In the genomic region with DNA sequence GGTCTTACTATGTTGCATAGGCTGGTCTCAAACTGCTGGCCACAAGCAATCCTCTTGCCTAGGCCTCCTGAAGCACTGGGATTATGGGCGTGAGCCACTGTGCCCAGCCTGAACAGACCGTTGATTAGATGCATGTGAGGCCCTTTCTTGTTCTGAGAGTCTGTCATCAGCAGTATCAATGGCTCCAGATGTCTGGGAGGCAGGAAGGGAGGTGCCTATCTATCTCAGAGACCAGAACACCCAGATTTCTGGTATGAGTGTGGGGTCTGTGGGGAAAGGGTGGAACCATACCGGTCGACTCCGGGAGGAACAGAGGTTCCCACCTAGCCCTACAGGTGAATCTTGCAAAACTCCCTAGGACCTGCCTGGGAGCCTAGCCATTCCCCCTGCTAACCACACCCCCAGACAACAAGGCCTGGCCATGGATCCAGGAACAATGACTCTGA, we compare ENCODE assay signal across 1 cellular context.
TF ChIP-seq lines count a peak whose summit lies in the region.

No MANE protein-coding gene starts in this region.

TF ChIP-seq in K562, 482 proteins besides CTCF, POLR2A, EP300 and RAD21 (continued from another document and continues in another):
- TF ChIP-seq NR2C1 (IDR thresholded peaks at IDR 0.05) (no peak), NR2C1 (tag; IDR thresholded peaks at IDR 0.05) (0 out of 2 replicates have a peak, but pooled peaks have one; percentile 31), FOXJ2 (tag; IDR thresholded peaks at IDR 0.05) (no peak), JUNB (CRISPR knock-in tag; conservative IDR thresholded peaks at IDR 0.05) (no peak), ZNF133 (CRISPR knock-in tag; IDR thresholded peaks at IDR 0.05) (no peak), SREBF2 (CRISPR knock-in tag; IDR thresholded peaks at IDR 0.05) (no peak), ETV1 (tag; conservative IDR thresholded peaks at IDR 0.05; ENCODE audit: low read depth) (peak; percentile 58), C11orf30 (IDR thresholded peaks at IDR 0.05; ENCODE audit: low read depth) (no peak), NBN (IDR thresholded peaks at IDR 0.05; ENCODE audit: low read depth) (no peak), GTF2E2 (tag; IDR thresholded peaks at IDR 0.05) (no peak), ZNF143 (CRISPR knock-in tag; IDR thresholded peaks at IDR 0.05) (no peak), FOXA1 (IDR thresholded peaks at IDR 0.05; ENCODE audit: borderline replicate concordance) (no peak), ZNF239 (CRISPR knock-in tag; IDR thresholded peaks at IDR 0.05) (no peak), MTF1 (CRISPR knock-in tag; IDR thresholded peaks at IDR 0.05; ENCODE audit: borderline replicate concordance) (no peak), MYBL2 (IDR thresholded peaks at IDR 0.05; ENCODE audit: low read depth) (no peak), MYBL2 (CRISPR knock-in tag; IDR thresholded peaks at IDR 0.05; ENCODE audit: borderline replicate concordance) (no peak), NFRKB (IDR thresholded peaks at IDR 0.05; ENCODE audit: low read depth) (no peak), SP1 (CRISPR knock-in tag; IDR thresholded peaks at IDR 0.05) (no peak), CBX2 (IDR thresholded peaks at IDR 0.05; ENCODE audit: insufficient read depth, low read length, poor library complexity, severe bottlenecking) (no peak), GABPA (tag; conservative IDR thresholded peaks at IDR 0.05; ENCODE audit: low read depth) (no peak), BRD4 (IDR thresholded peaks at IDR 0.05) (no peak), U2AF2 (optimal IDR thresholded peaks at IDR 0.05; ENCODE audit: low read depth, low read length) (no peak), PURB (CRISPR knock-in tag; IDR thresholded peaks at IDR 0.05; ENCODE audit: low read depth) (no peak), TGIF2 (CRISPR knock-in tag; IDR thresholded peaks at IDR 0.05) (no peak), NELFE (IDR thresholded peaks at IDR 0.05; ENCODE audit: insufficient read depth, insufficient read length) (no peak), RFX1 (IDR thresholded peaks at IDR 0.05) (no peak), ZFPM2 (CRISPR knock-in tag; IDR thresholded peaks at IDR 0.05) (no peak), RBM39 (optimal IDR thresholded peaks at IDR 0.05; ENCODE audit: low read depth, low read length) (no peak), ETV6 (IDR thresholded peaks at IDR 0.05; ENCODE audit: borderline replicate concordance in 1 of 2, low read depth in 2 of 2, low read length in 1 of 2) (peak; percentile 32 to 90; a peak in 3 of 4 replicates), ETV6 (CRISPR knock-in tag; IDR thresholded peaks at IDR 0.05; ENCODE audit: borderline replicate concordance) (no peak), GATAD2B (IDR thresholded peaks at IDR 0.05; ENCODE audit: borderline replicate concordance) (no peak), TOE1 (IDR thresholded peaks at IDR 0.05; ENCODE audit: borderline replicate concordance) (no peak), TOE1 (CRISPR knock-in tag; IDR thresholded peaks at IDR 0.05; ENCODE audit: borderline replicate concordance, low read depth) (no peak), PTTG1 (tag; IDR thresholded peaks at IDR 0.05; ENCODE audit: low read depth) (no peak), ZNF146 (CRISPR knock-in tag; IDR thresholded peaks at IDR 0.05; ENCODE audit: unreplicated experiment) (no peak), ZNF354B (CRISPR knock-in tag; IDR thresholded peaks at IDR 0.05) (no peak), TAF9B (IDR thresholded peaks at IDR 0.05; ENCODE audit: partially characterized antibody) (no peak), SPI1 (IDR thresholded peaks at IDR 0.05; ENCODE audit: borderline replicate concordance, low read depth, low read length) (no peak), MCM2 (IDR thresholded peaks at IDR 0.05; ENCODE audit: low read depth) (no peak), TCF7L2 (IDR thresholded peaks at IDR 0.05; ENCODE audit: low read depth, low read length) (no peak), SRSF9 (IDR thresholded peaks at IDR 0.05; ENCODE audit: borderline replicate concordance, low read depth, low read length) (no peak), LCOR (CRISPR knock-in tag; IDR thresholded peaks at IDR 0.05) (no peak), STAT5A (IDR thresholded peaks at IDR 0.05; ENCODE audit: borderline replicate concordance, low read length) (peak; percentile 77), TAF15 (IDR thresholded peaks at IDR 0.05; ENCODE audit: low read depth, low read length) (no peak), SMARCA4 (IDR thresholded peaks at IDR 0.05) (peak; percentile 85), XRCC5 (IDR thresholded peaks at IDR 0.05; ENCODE audit: low read depth, low read length) (no peak), NEUROD1 (IDR thresholded peaks at IDR 0.05; ENCODE audit: borderline replicate concordance, low read depth, low read length, partially characterized antibody) (peak; percentile 78), KAT2B (IDR thresholded peaks at IDR 0.05; ENCODE audit: low read depth, low read length) (no peak), ZNF551 (CRISPR knock-in tag; IDR thresholded peaks at IDR 0.05) (no peak), NFIC (IDR thresholded peaks at IDR 0.05) (peak; percentile 83), RBBP5 (IDR thresholded peaks at IDR 0.05; ENCODE audit: borderline replicate concordance, insufficient read depth, low read length, poor library complexity, severe bottlenecking) (no peak), L3MBTL2 (IDR thresholded peaks at IDR 0.05) (0 out of 2 replicates have a peak, but pooled peaks have one; percentile 38), ZNF224 (CRISPR knock-in tag; IDR thresholded peaks at IDR 0.05) (no peak)
- TF ChIP-seq, protein P1, sequence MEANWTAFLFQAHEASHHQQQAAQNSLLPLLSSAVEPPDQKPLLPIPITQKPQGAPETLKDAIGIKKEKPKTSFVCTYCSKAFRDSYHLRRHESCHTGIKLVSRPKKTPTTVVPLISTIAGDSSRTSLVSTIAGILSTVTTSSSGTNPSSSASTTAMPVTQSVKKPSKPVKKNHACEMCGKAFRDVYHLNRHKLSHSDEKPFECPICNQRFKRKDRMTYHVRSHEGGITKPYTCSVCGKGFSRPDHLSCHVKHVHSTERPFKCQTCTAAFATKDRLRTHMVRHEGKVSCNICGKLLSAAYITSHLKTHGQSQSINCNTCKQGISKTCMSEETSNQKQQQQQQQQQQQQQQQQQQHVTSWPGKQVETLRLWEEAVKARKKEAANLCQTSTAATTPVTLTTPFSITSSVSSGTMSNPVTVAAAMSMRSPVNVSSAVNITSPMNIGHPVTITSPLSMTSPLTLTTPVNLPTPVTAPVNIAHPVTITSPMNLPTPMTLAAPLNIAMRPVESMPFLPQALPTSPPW (CRISPR knock-in tag; IDR thresholded peaks at IDR 0.05), result peak; percentile 72
- TF ChIP-seq, protein P2, sequence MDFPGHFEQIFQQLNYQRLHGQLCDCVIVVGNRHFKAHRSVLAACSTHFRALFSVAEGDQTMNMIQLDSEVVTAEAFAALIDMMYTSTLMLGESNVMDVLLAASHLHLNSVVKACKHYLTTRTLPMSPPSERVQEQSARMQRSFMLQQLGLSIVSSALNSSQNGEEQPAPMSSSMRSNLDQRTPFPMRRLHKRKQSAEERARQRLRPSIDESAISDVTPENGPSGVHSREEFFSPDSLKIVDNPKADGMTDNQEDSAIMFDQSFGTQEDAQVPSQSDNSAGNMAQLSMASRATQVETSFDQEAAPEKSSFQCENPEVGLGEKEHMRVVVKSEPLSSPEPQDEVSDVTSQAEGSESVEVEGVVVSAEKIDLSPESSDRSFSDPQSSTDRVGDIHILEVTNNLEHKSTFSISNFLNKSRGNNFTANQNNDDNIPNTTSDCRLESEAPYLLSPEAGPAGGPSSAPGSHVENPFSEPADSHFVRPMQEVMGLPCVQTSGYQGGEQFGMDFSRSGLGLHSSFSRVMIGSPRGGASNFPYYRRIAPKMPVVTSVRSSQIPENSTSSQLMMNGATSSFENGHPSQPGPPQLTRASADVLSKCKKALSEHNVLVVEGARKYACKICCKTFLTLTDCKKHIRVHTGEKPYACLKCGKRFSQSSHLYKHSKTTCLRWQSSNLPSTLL (IDR thresholded peaks at IDR 0.05), result no peak
- TF ChIP-seq, protein P3, sequence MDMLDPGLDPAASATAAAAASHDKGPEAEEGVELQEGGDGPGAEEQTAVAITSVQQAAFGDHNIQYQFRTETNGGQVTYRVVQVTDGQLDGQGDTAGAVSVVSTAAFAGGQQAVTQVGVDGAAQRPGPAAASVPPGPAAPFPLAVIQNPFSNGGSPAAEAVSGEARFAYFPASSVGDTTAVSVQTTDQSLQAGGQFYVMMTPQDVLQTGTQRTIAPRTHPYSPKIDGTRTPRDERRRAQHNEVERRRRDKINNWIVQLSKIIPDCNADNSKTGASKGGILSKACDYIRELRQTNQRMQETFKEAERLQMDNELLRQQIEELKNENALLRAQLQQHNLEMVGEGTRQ (CRISPR knock-in tag; IDR thresholded peaks at IDR 0.05), result no peak
- TF ChIP-seq, protein P4, sequence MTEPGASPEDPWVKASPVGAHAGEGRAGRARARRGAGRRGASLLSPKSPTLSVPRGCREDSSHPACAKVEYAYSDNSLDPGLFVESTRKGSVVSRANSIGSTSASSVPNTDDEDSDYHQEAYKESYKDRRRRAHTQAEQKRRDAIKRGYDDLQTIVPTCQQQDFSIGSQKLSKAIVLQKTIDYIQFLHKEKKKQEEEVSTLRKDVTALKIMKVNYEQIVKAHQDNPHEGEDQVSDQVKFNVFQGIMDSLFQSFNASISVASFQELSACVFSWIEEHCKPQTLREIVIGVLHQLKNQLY (CRISPR knock-in tag; conservative IDR thresholded peaks at IDR 0.05), result no peak
- TF ChIP-seq, protein P5, sequence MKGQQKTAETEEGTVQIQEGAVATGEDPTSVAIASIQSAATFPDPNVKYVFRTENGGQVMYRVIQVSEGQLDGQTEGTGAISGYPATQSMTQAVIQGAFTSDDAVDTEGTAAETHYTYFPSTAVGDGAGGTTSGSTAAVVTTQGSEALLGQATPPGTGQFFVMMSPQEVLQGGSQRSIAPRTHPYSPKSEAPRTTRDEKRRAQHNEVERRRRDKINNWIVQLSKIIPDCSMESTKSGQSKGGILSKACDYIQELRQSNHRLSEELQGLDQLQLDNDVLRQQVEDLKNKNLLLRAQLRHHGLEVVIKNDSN (CRISPR knock-in tag; IDR thresholded peaks at IDR 0.05), result peak; percentile 7; the same call in 1 of the 2 replicates
- TF ChIP-seq, protein P6, sequence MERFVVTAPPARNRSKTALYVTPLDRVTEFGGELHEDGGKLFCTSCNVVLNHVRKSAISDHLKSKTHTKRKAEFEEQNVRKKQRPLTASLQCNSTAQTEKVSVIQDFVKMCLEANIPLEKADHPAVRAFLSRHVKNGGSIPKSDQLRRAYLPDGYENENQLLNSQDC (CRISPR knock-in tag; IDR thresholded peaks at IDR 0.05), result no peak
- TF ChIP-seq, protein P7, sequence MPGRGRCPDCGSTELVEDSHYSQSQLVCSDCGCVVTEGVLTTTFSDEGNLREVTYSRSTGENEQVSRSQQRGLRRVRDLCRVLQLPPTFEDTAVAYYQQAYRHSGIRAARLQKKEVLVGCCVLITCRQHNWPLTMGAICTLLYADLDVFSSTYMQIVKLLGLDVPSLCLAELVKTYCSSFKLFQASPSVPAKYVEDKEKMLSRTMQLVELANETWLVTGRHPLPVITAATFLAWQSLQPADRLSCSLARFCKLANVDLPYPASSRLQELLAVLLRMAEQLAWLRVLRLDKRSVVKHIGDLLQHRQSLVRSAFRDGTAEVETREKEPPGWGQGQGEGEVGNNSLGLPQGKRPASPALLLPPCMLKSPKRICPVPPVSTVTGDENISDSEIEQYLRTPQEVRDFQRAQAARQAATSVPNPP (IDR thresholded peaks at IDR 0.05; ENCODE audit: borderline replicate concordance, insufficient read depth, insufficient read length), result no peak
- TF ChIP-seq, protein P8, sequence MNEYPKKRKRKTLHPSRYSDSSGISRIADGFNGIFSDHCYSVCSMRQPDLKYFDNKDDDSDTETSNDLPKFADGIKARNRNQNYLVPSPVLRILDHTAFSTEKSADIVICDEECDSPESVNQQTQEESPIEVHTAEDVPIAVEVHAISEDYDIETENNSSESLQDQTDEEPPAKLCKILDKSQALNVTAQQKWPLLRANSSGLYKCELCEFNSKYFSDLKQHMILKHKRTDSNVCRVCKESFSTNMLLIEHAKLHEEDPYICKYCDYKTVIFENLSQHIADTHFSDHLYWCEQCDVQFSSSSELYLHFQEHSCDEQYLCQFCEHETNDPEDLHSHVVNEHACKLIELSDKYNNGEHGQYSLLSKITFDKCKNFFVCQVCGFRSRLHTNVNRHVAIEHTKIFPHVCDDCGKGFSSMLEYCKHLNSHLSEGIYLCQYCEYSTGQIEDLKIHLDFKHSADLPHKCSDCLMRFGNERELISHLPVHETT (CRISPR knock-in tag; conservative IDR thresholded peaks at IDR 0.05 in 1 of 2, IDR thresholded peaks at IDR 0.05 in 1 of 2), result peak in 1 of 2 experiments; percentile 55; a peak in 1 of 4 replicates
- TF ChIP-seq, protein P9, sequence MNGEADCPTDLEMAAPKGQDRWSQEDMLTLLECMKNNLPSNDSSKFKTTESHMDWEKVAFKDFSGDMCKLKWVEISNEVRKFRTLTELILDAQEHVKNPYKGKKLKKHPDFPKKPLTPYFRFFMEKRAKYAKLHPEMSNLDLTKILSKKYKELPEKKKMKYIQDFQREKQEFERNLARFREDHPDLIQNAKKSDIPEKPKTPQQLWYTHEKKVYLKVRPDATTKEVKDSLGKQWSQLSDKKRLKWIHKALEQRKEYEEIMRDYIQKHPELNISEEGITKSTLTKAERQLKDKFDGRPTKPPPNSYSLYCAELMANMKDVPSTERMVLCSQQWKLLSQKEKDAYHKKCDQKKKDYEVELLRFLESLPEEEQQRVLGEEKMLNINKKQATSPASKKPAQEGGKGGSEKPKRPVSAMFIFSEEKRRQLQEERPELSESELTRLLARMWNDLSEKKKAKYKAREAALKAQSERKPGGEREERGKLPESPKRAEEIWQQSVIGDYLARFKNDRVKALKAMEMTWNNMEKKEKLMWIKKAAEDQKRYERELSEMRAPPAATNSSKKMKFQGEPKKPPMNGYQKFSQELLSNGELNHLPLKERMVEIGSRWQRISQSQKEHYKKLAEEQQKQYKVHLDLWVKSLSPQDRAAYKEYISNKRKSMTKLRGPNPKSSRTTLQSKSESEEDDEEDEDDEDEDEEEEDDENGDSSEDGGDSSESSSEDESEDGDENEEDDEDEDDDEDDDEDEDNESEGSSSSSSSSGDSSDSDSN (IDR thresholded peaks at IDR 0.05; ENCODE audit: borderline replicate concordance in 1 of 2, low read depth in 2 of 2, low read length in 2 of 2), result 0 out of 4 replicates have a peak, but pooled peaks of 1 of the 2 experiments have one; percentile 52
- TF ChIP-seq, protein P10, sequence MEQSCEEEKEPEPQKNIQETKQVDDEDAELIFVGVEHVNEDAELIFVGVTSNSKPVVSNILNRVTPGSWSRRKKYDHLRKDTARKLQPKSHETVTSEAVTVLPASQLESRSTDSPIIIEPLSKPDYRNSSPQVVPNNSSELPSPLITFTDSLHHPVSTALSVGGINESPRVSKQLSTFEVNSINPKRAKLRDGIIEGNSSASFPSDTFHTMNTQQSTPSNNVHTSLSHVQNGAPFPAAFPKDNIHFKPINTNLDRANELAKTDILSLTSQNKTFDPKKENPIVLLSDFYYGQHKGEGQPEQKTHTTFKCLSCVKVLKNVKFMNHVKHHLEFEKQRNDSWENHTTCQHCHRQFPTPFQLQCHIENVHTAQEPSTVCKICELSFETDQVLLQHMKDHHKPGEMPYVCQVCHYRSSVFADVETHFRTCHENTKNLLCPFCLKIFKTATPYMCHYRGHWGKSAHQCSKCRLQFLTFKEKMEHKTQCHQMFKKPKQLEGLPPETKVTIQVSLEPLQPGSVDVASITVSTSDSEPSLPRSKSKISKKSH (CRISPR knock-in tag; IDR thresholded peaks at IDR 0.05), result no peak
